Comparison of ENCODE assay signal across 15 cellular contexts in the genomic region with DNA sequence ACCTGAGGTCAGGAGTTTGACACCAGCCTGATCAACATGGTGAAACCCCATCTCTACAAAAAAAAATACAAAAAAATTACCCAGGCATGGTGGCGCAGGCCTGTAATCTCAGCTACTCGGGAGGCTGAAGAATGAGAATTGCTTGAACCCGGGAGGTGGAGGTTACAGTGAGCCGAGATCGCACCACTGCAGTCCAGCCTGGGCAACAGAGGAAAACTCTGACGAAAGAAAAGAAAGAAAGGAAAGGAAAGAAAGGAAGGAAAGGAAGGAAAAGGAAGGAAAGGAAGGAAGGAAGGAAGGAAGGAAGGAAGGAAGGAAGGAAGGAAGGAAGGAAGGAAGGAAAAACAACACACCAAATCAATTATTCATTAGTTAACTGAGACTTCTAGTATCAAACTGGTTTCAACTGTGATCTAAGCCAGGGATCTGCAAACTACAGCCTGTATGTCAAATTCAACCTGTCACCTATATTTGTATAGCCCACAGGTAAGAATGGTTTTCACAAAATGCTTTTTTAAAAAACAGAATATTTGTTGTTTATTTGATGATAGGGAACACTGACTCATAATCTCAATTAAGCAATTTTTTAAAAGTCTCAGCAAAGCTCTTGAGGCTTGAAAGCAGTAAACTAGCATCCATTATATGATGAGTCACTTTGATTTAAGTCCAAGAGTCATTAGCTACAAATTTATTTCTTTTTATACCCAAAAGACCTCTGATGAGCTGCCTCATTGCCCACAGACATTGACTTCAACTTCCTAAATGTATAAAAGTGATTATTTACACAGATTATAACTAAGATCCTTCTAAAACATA.
DNase-seq lines count a peak whose midpoint lies in the region; ATAC-seq, FAIRE-seq and TF ChIP-seq lines count a peak whose summit lies in the region.
"Had no signal": no experiment of that assay in that cellular context is flagged by ENCODE, and none has a peak within 500 bp of the region (broad histone marks: within the 10 kb centered on the region; RNA-seq: fewer than 3 reads in every experiment).

No MANE protein-coding gene starts in this region.

- no peak overlapping the region for H3K27ac Mint-ChIP-seq in astrocyte (ENCODE audit: unreplicated experiment)
- H3K27ac Mint-ChIP-seq: activated CD4-positive, alpha-beta memory T cell treated with anti-CD3 and anti-CD28 coated beads, Interleukin-2, amount 10 ng/mL, durations not matched to agents 7 days and 5 days had no signal

- H3K14ac ChIP-seq in mesenchymal stem cell (ENCODE audit: low read length in 2 of 2) = no peak overlapping the region

- H3K4me1 ChIP-seq in BLaER1 treated with 17β-estradiol and CSF1 and Interleukin-3, amounts not matched to agents 10 nM and 100 nM = peaks cover 0 to 60% (median 30%) of the 10 kb centered on the region in 10 experiments; a peak in 19 of 20 replicates
- H3K4me1 ChIP-seq in astrocyte (ENCODE audit: insufficient read depth, low read length) (no peaks in the 10 kb centered on the region), mesenchymal stem cell (ENCODE audit: control insufficient read depth, insufficient read depth, low read depth, low read length) (no peaks in the 10 kb centered on the region), BE2C (no peaks in the 10 kb centered on the region)
- H3K4me1 ChIP-seq: testis had no signal

- no peak for ATAC-seq in HG02678 (IDR thresholded peaks at IDR 0.05; ENCODE audit: unreplicated experiment)
- ATAC-seq: left colon had no signal

- no peak overlapping the region for H3K18ac ChIP-seq in mesenchymal stem cell (ENCODE audit: low read depth in 1 of 2, low read length in 2 of 2)

- no peak overlapping the region for H2BK15ac ChIP-seq in mesenchymal stem cell (ENCODE audit: low read depth, poor library complexity, severe bottlenecking)

- no peak overlapping the region for H3K4me3 ChIP-seq in BLaER1 treated with 17β-estradiol and CSF1 and Interleukin-3, amounts not matched to agents 10 nM and 100 nM
- no peak overlapping the region for H3K4me3 ChIP-seq in astrocyte (ENCODE audit: insufficient read depth, low read depth, low read length)
- peak overlapping the region in 1 of 2 experiments; percentile 14 for H3K4me3 ChIP-seq in mesenchymal stem cell (ENCODE audit: insufficient read depth in 1 of 2, low read depth in 1 of 2, low read length in 2 of 2)
- H3K4me3 ChIP-seq in BE2C (ENCODE audit: low read depth, low read length) = no peak overlapping the region
- H3K4me3 ChIP-seq: ovary, testis had no signal

- H3K36me3 ChIP-seq in BLaER1 treated with 17β-estradiol and CSF1 and Interleukin-3, amounts not matched to agents 10 nM and 100 nM = peaks cover 19 to 87% (median 52%) of the 10 kb centered on the region in 11 experiments
- H3K36me3 ChIP-seq in astrocyte (ENCODE audit: insufficient read depth, low read length) = no peaks in the 10 kb centered on the region
- peaks cover 0 to 1% of the 10 kb centered on the region in 2 experiments for H3K36me3 ChIP-seq in mesenchymal stem cell (ENCODE audit: control insufficient read depth in 1 of 2, insufficient read depth in 2 of 2, low read depth in 1 of 2, low read length in 2 of 2)
- peaks cover 4% of the 10 kb centered on the region for H3K36me3 ChIP-seq in BE2C
- H3K36me3 ChIP-seq: brain microvascular endothelial cell, ovary had no signal

- H2BK120ac ChIP-seq in mesenchymal stem cell (ENCODE audit: low read depth, low read length) = no peak overlapping the region

- TF ChIP-seq CTCF in astrocyte (IDR thresholded peaks at IDR 0.05; ENCODE audit: insufficient read depth, low read depth, low read length) (no peak), BE2C (IDR thresholded peaks at IDR 0.05; ENCODE audit: low read depth, low read length) (no peak)

- H3K27ac ChIP-seq in BLaER1 treated with 17β-estradiol and CSF1 and Interleukin-3, amounts not matched to agents 10 nM and 100 nM = peak overlapping the region in 2 of 11 experiments; percentile 23 to 33; a peak in 2 of 22 replicates
- no peak overlapping the region for H3K27ac ChIP-seq in astrocyte (ENCODE audit: low read depth, low read length)
- no peak overlapping the region for H3K27ac ChIP-seq in mesenchymal stem cell (ENCODE audit: low read length, poor library complexity, severe bottlenecking)
- H3K27ac ChIP-seq: brain microvascular endothelial cell, ovary, testis had no signal

- H4K8ac ChIP-seq in mesenchymal stem cell (ENCODE audit: low read length) = no peak overlapping the region

- 97% methylated on average over 5 of the region's 6 CpGs for WGBS in mesenchymal stem cell

- no peak for FAIRE-seq in astrocyte (lab: Jason Lieb, UNC)

- H3K4me1 Mint-ChIP-seq in astrocyte (ENCODE audit: low read depth, unreplicated experiment) = peaks cover 18% of the 10 kb centered on the region

- H3K79me2 ChIP-seq in astrocyte (ENCODE audit: insufficient read depth, low read length) = peaks cover 98% of the 10 kb centered on the region

- H3K4me3 Mint-ChIP-seq in astrocyte (ENCODE audit: unreplicated experiment) = no peak overlapping the region
- H3K4me3 Mint-ChIP-seq: activated CD4-positive, alpha-beta memory T cell treated with anti-CD3 and anti-CD28 coated beads, Interleukin-2, amount 10 ng/mL, durations not matched to agents 7 days and 5 days had no signal

- no peaks in the 10 kb centered on the region for H3K27me3 Mint-ChIP-seq in astrocyte (ENCODE audit: low read depth, unreplicated experiment)
- H3K27me3 Mint-ChIP-seq: activated CD4-positive, alpha-beta memory T cell treated with anti-CD3 and anti-CD28 coated beads, Interleukin-2, amount 10 ng/mL, durations not matched to agents 7 days and 5 days had no signal

- H2BK5ac ChIP-seq in mesenchymal stem cell (ENCODE audit: low read depth, low read length, poor library complexity, severe bottlenecking) = no peak overlapping the region

- H3K36me3 Mint-ChIP-seq in astrocyte (ENCODE audit: low read depth, unreplicated experiment) = peaks cover 7% of the 10 kb centered on the region

- peaks cover 5% of the 10 kb centered on the region for H3K79me1 ChIP-seq in mesenchymal stem cell (replicated peaks; ENCODE audit: low read length, poor library complexity, severe bottlenecking)

- no peak overlapping the region for H2BK12ac ChIP-seq in mesenchymal stem cell (ENCODE audit: low read length in 2 of 2)

- no peak overlapping the region for H3K23ac ChIP-seq in mesenchymal stem cell (ENCODE audit: low read length in 2 of 2)

- no peak overlapping the region for H2AK5ac ChIP-seq in mesenchymal stem cell (ENCODE audit: low read length, severe bottlenecking)

- TF ChIP-seq POLR2A in erythroblast (IDR thresholded peaks at IDR 0.05; ENCODE audit: low read length) = no peak

- H4K20me1 ChIP-seq in BLaER1 treated with 17β-estradiol and CSF1 and Interleukin-3, amounts not matched to agents 10 nM and 100 nM = peaks cover 58 to 100% (median 92%) of the 10 kb centered on the region in 11 experiments
- peaks cover 78% of the 10 kb centered on the region for H4K20me1 ChIP-seq in astrocyte (ENCODE audit: insufficient read depth, low read length)

- no peak overlapping the region for H3K4ac ChIP-seq in mesenchymal stem cell (ENCODE audit: low read depth in 1 of 2, low read length in 2 of 2)

- H2AFZ ChIP-seq in astrocyte (ENCODE audit: low read depth, low read length) = no peak overlapping the region
- H2AFZ ChIP-seq in mesenchymal stem cell (ENCODE audit: low read depth, low read length) = no peak overlapping the region

- DNase-seq in HCEC 1CT (peak; percentile 73), astrocyte (ENCODE audit: low read depth) (peak; percentile 53), mesenchymal stem cell (peak; percentile 59), erythroblast (lab: John Stamatoyannopoulos, UW) (no peak), BE2C (no peak)
- DNase-seq: activated CD4-positive, alpha-beta memory T cell treated with anti-CD3 and anti-CD28 coated beads, Interleukin-2, amount 10 ng/mL, durations not matched to agents 7 days and 5 days; brain microvascular endothelial cell; GF-D8; left colon; ovary; stimulated activated CD4-positive, alpha-beta T cell treated with anti-CD3 and anti-CD28 coated beads, Interleukin-4, amount 100 ng/mL, for 4 hours; SW 1271; testis had no signal

- H3K9me3 Mint-ChIP-seq in astrocyte (ENCODE audit: unreplicated experiment) = no peaks in the 10 kb centered on the region
- H3K9me3 Mint-ChIP-seq: activated CD4-positive, alpha-beta memory T cell treated with anti-CD3 and anti-CD28 coated beads, Interleukin-2, amount 10 ng/mL, durations not matched to agents 7 days and 5 days had no signal

- H3K27me3 ChIP-seq in BLaER1 treated with 17β-estradiol and CSF1 and Interleukin-3, amounts not matched to agents 10 nM and 100 nM = no peaks in the 10 kb centered on the region
- H3K27me3 ChIP-seq in astrocyte (ENCODE audit: insufficient read depth, low read length) = no peaks in the 10 kb centered on the region
- H3K27me3 ChIP-seq in mesenchymal stem cell (ENCODE audit: control insufficient read depth in 1 of 2, insufficient read depth in 1 of 2, low read length in 2 of 2) = no peaks in the 10 kb centered on the region
- no peaks in the 10 kb centered on the region for H3K27me3 ChIP-seq in BE2C
- H3K27me3 ChIP-seq: brain microvascular endothelial cell, ovary, testis had no signal

- no peak overlapping the region for H3K9ac ChIP-seq in BLaER1 treated with 17β-estradiol and CSF1 and Interleukin-3, amounts not matched to agents 10 nM and 100 nM
- no peak overlapping the region for H3K9ac ChIP-seq in astrocyte (ENCODE audit: low read length)
- H3K9ac ChIP-seq in mesenchymal stem cell (ENCODE audit: low read length) = no peak overlapping the region

- H3K9me3 ChIP-seq in BLaER1 treated with 17β-estradiol and CSF1 and Interleukin-3, amounts not matched to agents 10 nM and 100 nM (replicated peaks in 1 of 11) = peaks cover 0 to 13% (median 6%) of the 10 kb centered on the region in 11 experiments; a peak in 6 of 22 replicates
- H3K9me3 ChIP-seq in astrocyte (ENCODE audit: insufficient read depth, low read depth, low read length) (no peaks in the 10 kb centered on the region), mesenchymal stem cell (ENCODE audit: control insufficient read depth, low read length) (no peaks in the 10 kb centered on the region), BE2C (no peaks in the 10 kb centered on the region)
- H3K9me3 ChIP-seq: ovary, testis had no signal

- H4K91ac ChIP-seq in mesenchymal stem cell (ENCODE audit: low read length) = no peak overlapping the region

- H3K4me2 ChIP-seq in BLaER1 treated with 17β-estradiol and CSF1 and Interleukin-3, amounts not matched to agents 10 nM and 100 nM = peak overlapping the region in 9 of 11 experiments; percentile 6 to 28 (median 22); a peak in 9 of 22 replicates
- no peak overlapping the region for H3K4me2 ChIP-seq in astrocyte (ENCODE audit: low read length)
- no peak overlapping the region for H3K4me2 ChIP-seq in mesenchymal stem cell (ENCODE audit: low read length, poor library complexity, severe bottlenecking)

Comparison
In these comparisons a context has a peak if more than half of its experiments do, and no peak if none do; other contexts are left out.
1. H3K4me2 ChIP-seq: peak in BLaER1 treated with 17β-estradiol and CSF1 and Interleukin-3, amounts not matched to agents 10 nM and 100 nM (9 of 11); none in astrocyte (single experiment) and mesenchymal stem cell (single experiment).
2. DNase-seq: peak in HCEC 1CT (single experiment), astrocyte (single experiment) and mesenchymal stem cell (single experiment); none in erythroblast (0 of 2) and BE2C (single experiment).